ENCODE assay signal across 1 cellular context in the genomic region with DNA sequence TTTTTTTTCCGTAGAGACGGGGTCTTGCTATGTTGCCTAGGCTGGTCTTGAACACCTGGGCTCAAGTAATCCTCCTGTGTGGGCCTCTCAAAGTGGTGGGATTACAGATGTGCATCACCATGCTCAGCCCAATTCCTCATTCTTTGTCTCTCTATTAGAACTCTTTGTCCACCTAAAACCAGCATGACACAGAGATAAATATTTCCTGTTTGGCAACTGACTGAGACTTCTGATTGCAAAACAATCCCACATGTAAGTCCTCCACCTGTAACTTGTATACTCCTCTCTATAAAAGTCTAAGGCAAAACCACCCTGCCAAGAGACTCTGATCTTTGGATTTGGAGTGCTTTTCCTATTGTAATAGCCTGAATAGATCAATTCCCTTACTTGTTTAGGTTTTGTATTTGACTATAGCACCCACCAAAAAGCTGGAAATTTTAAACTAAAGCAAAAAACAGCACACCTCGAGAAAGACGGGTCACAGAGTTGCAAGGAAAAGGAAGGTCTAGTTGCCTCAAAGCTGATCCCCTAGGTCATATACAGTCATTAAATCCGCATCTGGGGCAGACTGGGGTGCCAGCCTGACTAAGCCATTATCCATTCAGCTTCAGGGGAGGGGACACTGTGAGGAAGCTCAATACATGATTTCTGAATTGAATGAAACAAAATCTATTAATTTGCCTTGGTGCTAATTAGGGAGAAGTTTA.
A peak's percentile ranks its signal among the peaks of the same experiment; 100 is the strongest.
TF ChIP-seq lines count a peak whose summit lies in the region.

No MANE protein-coding gene starts in this region.

TF ChIP-seq in K562, 482 proteins besides CTCF, POLR2A, EP300 and RAD21:
- TF ChIP-seq CEBPB (tag; IDR thresholded peaks at IDR 0.05) (peak; percentile 26; the same call in 1 of the 2 replicates), TAF7 (tag; IDR thresholded peaks at IDR 0.05) (no peak)
